8 cellular contexts compared by ENCODE assay signal in the genomic region with DNA sequence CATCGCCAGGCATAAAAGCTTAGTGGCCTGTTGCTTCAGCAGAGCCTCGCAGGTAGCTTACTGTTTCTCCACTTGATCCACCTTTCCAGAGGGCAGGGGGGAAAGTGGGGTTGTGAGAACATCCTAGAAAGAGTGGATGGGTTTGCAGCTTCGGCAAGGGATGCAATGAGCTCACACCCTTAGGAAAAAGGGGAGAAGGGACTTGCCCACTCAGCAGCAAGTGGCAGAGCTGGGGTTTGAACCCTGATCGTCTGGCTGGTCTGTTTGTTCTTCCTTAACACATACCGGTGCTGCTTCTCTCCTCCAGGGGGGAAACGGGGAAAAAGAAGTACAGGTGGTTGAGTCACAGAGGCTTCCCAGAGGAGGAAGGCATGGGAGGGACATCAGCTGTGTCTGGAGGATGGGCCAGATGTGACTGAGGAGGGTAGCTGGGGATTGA. TPM values are rescaled to one million over a fixed set of nuclear protein-coding genes. Genes with fewer than 3 reads are reported as not detected.
A peak's percentile ranks its signal among the peaks of the same experiment; 100 is the strongest.
DNase-seq lines count a peak whose midpoint lies in the region; TF ChIP-seq lines count a peak whose summit lies in the region.

No MANE protein-coding gene starts in this region.

- no peaks in the 10 kb centered on the region for H3K9me3 Mint-ChIP-seq in chondrocyte (ENCODE audit: low read depth)

- H3K4me3 ChIP-seq in muscle layer of colon (ENCODE audit: low read depth in 1 of 2, low read length in 2 of 2) = peak overlapping the region; percentile 38 to 73

- H3K27ac ChIP-seq in muscle layer of colon (ENCODE audit: low read depth, low read length) = peak overlapping the region; percentile 42

- H3K4me1 ChIP-seq in muscle layer of colon (ENCODE audit: insufficient read depth, low read length) = peaks cover 34% of the 10 kb centered on the region

- H3K9me3 ChIP-seq in muscle layer of colon (ENCODE audit: low read length) = no peaks in the 10 kb centered on the region

- peak overlapping the region; percentile 71 for H3K4me3 Mint-ChIP-seq in chondrocyte (ENCODE audit: unreplicated experiment)

- H3K27me3 ChIP-seq in muscle layer of colon (ENCODE audit: control insufficient read depth in 1 of 2, insufficient read depth in 2 of 2, low read length in 2 of 2) = no peaks in the 10 kb centered on the region

- H3K36me3 Mint-ChIP-seq in chondrocyte (ENCODE audit: low read depth) = no peaks in the 10 kb centered on the region

- no peak for TF ChIP-seq CTCF in chondrocyte (IDR thresholded peaks at IDR 0.05)

- DNase-seq in COLO668 (lab: John Stamatoyannopoulos, UW; ENCODE audit: unreplicated experiment) = peak; percentile 54
- DNase-seq in LoVo (ENCODE audit: low spot score) = peak; percentile 1
- no peak for DNase-seq in chondrocyte (ENCODE audit: low spot score)
- no peak for DNase-seq in effector CD8-positive, alpha-beta T cell (lab: John Stamatoyannopoulos, UW)
- DNase-seq in NCI-H1105 treated with DMSO at 0.1 percent for 48 hours (lab: John Stamatoyannopoulos, UW) = no peak
- no peak for DNase-seq in GF-D8 (lab: John Stamatoyannopoulos, UW)
- DNase-seq in hippocampal formation (lab: John Stamatoyannopoulos, UW) = no peak

- H3K9ac ChIP-seq in muscle layer of colon (ENCODE audit: low read length) = peak overlapping the region; percentile 18

- peaks cover 25% of the 10 kb centered on the region for H3K4me1 Mint-ChIP-seq in chondrocyte (ENCODE audit: low read depth)

- H3K27ac Mint-ChIP-seq in chondrocyte (ENCODE audit: unreplicated experiment) = no peak overlapping the region

- H3K36me3 ChIP-seq in muscle layer of colon (ENCODE audit: insufficient read depth, low read length) = no peaks in the 10 kb centered on the region

- H3K27me3 Mint-ChIP-seq in chondrocyte (ENCODE audit: low read depth) = no peaks in the 10 kb centered on the region

RNA-seq across cellular contexts. Expression of a gene that starts 1.0 kb away (rescaled TPM):
- 10.4 to 13.4 TPM (median 10.6 TPM) in 3 replicates for total RNA-seq in chondrocyte

RNA-seq across cellular contexts. Expression of a gene that starts 50.5 kb away (rescaled TPM):
- total RNA-seq in chondrocyte = 5.9 to 6.8 TPM (median 6.6 TPM) in 3 replicates

Comparison
In these comparisons a context has a peak if more than half of its experiments do, and no peak if none do; other contexts are left out.
1. DNase-seq: peak in COLO668 (single experiment) and LoVo (single experiment); none in chondrocyte (single experiment), effector CD8-positive, alpha-beta T cell (single experiment), NCI-H1105 treated with DMSO at 0.1 percent for 48 hours (single experiment), GF-D8 (single experiment) and hippocampal formation (0 of 2).